In genomic region chr9:22990349-22990748, GRCh38 we compare ENCODE assay signal across 24 cellular contexts.
DNase-seq lines count a peak whose midpoint lies in the region; FAIRE-seq and TF ChIP-seq lines count a peak whose summit lies in the region.
"Had no signal": no experiment of that assay in that cellular context is flagged by ENCODE, and none has a peak within 500 bp of the region (broad histone marks: within the 10 kb centered on the region; RNA-seq: fewer than 3 reads in every experiment).

No MANE protein-coding gene starts in this region.

- no peak overlapping the region for H3K4me2 ChIP-seq in mesendoderm (ENCODE audit: low read length)

- H2AK5ac ChIP-seq in mesendoderm (ENCODE audit: low read length) = no peak overlapping the region

- H3K79me2 ChIP-seq in mesendoderm (ENCODE audit: control insufficient read depth, insufficient read depth, low read length) = no peaks in the 10 kb centered on the region

- DNase-seq in NCI-H82 (lab: John Stamatoyannopoulos, UW) = peak; percentile 63
- no peak for DNase-seq in NCI-H82 treated with DMSO at 0.1 percent for 48 hours (lab: John Stamatoyannopoulos, UW; ENCODE audit: unreplicated experiment)
- peak; percentile 3 for DNase-seq in NAMALWA (ENCODE audit: low spot score)
- peak; percentile 82 for DNase-seq in OCI-M1 (lab: John Stamatoyannopoulos, UW)
- DNase-seq in mesendoderm = peak; percentile 11
- DNase-seq in NCI-H2227 (lab: John Stamatoyannopoulos, UW; ENCODE audit: unreplicated experiment) = no peak
- DNase-seq in D721Med (ENCODE audit: insufficient read length, low spot score) = no peak
- DNase-seq: C1 segment of cervical spinal cord; CD4-positive, alpha-beta memory T cell; COR-L47; HFFc6; NCI-H1092; NCI-H1417 treated with DMSO at 0.1 percent for 48 hours; NCI-H1694 treated with DMSO at 0.1 percent for 48 hours; NCI-H2081; NCI-H446; NCI-H526 treated with DMSO at 0.1 percent for 48 hours; Peyer's patch; SIG-M5 had no signal

- no peaks in the 10 kb centered on the region for H3K36me3 ChIP-seq in mesendoderm (ENCODE audit: control insufficient read depth, insufficient read depth, low read length)
- H3K36me3 ChIP-seq: HAP-1, Peyer's patch had no signal

- no peak overlapping the region for H3K4ac ChIP-seq in mesendoderm (ENCODE audit: low read depth, low read length)

- H2BK5ac ChIP-seq in mesendoderm (ENCODE audit: low read length) = no peak overlapping the region

- H4K5ac ChIP-seq in mesendoderm (ENCODE audit: low read length) = no peak overlapping the region

- no peaks in the 10 kb centered on the region for H3K27me3 ChIP-seq in mesendoderm (ENCODE audit: insufficient read depth, low read length, poor library complexity)
- H3K27me3 ChIP-seq: Peyer's patch had no signal

- H3K4me1 ChIP-seq in mesendoderm (ENCODE audit: control insufficient read depth, low read depth, low read length) = no peaks in the 10 kb centered on the region
- H3K4me1 ChIP-seq: HAP-1, Peyer's patch had no signal

- no peak for FAIRE-seq in D721Med (lab: Jason Lieb, UNC)
- FAIRE-seq: GM18507, HTR-8/SVneo, K562 had no signal

- H3K9ac ChIP-seq in mesendoderm (ENCODE audit: low read length) = no peak overlapping the region

- H3K23ac ChIP-seq in mesendoderm (ENCODE audit: low read length) = no peak overlapping the region

- no peak for TF ChIP-seq CTCF in D721Med (IDR thresholded peaks at IDR 0.05; ENCODE audit: insufficient read depth, missing control alignments)

- H3K79me1 ChIP-seq in mesendoderm (ENCODE audit: low read length) = no peaks in the 10 kb centered on the region

- no CpG with 5 or more reads among the region's 4 CpGs for WGBS in mesendoderm (ENCODE audit: extremely low coverage, insufficient coverage, low lambda C conversion rate)

- no peak overlapping the region for H4K8ac ChIP-seq in mesendoderm (ENCODE audit: low read depth, low read length)

- no peak overlapping the region for H3K18ac ChIP-seq in mesendoderm (ENCODE audit: low read length)

- H2BK120ac ChIP-seq in mesendoderm (ENCODE audit: low read depth, low read length) = no peak overlapping the region

- no peak overlapping the region for H2BK15ac ChIP-seq in mesendoderm (replicated peaks; ENCODE audit: low read depth)

- H3K27ac ChIP-seq in mesendoderm (ENCODE audit: low read depth, low read length) = no peak overlapping the region
- H3K27ac ChIP-seq: Peyer's patch, SK-N-MC had no signal

- H3K56ac ChIP-seq in mesendoderm (ENCODE audit: low read length) = no peak overlapping the region

- H3K4me3 ChIP-seq in mesendoderm (ENCODE audit: low read length) = no peak overlapping the region
- H3K4me3 ChIP-seq: HAP-1, K562, Peyer's patch, SK-N-MC had no signal

Comparison
In these comparisons a context has a peak if more than half of its experiments do, and no peak if none do; other contexts are left out.
1. DNase-seq: peak in NCI-H82 (single experiment), NAMALWA (single experiment), OCI-M1 (single experiment) and mesendoderm (single experiment); none in NCI-H82 treated with DMSO at 0.1 percent for 48 hours (single experiment), NCI-H2227 (single experiment) and D721Med (single experiment).